30 cellular contexts compared by ENCODE assay signal in genomic region chr6:95548188-95548837, GRCh38. TPM values are rescaled to one million over a fixed set of nuclear protein-coding genes. Genes with fewer than 3 reads are reported as not detected.
A peak's percentile ranks its signal among the peaks of the same experiment; 100 is the strongest.
DNase-seq lines count a peak whose midpoint lies in the region; ATAC-seq, FAIRE-seq and TF ChIP-seq lines count a peak whose summit lies in the region.
"Had no signal": no experiment of that assay in that cellular context is flagged by ENCODE, and none has a peak within 500 bp of the region (broad histone marks: within the 10 kb centered on the region; RNA-seq: fewer than 3 reads in every experiment).

No MANE protein-coding gene starts in this region.

- ATAC-seq in HCT116 (peak; percentile 40; the same call in 1 of the 2 replicates), RWPE2 (ENCODE audit: low read depth) (0 out of 3 replicates have a peak, but pooled peaks have one; percentile 23), pancreas (no peak)
- ATAC-seq: activated CD4-positive, CD25-positive, alpha-beta regulatory T cell treated with anti-CD3 and anti-CD28 coated beads, Interleukin-2, amount 50 U/mL, for 24 hours; activated CD8-positive, alpha-beta memory T cell treated with anti-CD3 and anti-CD28 coated beads, Interleukin-2, amount 10 ng/mL, durations not matched to agents 7 days and 5 days; activated T-cell treated with anti-CD3 and anti-CD28 coated beads, Interleukin-2, amount 50 U/mL, for 4 hours had no signal

- intact Hi-C loops in HCT116 (cut with micrococcal nuclease) (no loop called here), pancreas (cut with DNase I) (no loop called here)

- H4K20me1 ChIP-seq in HCT116 (ENCODE audit: insufficient read depth) (no peaks in the 10 kb centered on the region), neural cell (ENCODE audit: insufficient read depth) (no peaks in the 10 kb centered on the region)

- BruUV-seq in HCT116 (replicated peaks; lab: Mats Ljungman, UMichigan) = no TSS peak

- DNase-seq in GM12892 (ENCODE audit: insufficient read length) (no peak), HCT116 (ENCODE audit: low read depth, low spot score) (no peak), RWPE2 (ENCODE audit: low spot score) (no peak), pancreas (no peak), NCI-H2196 treated with DMSO at 0.1 percent for 48 hours (lab: John Stamatoyannopoulos, UW; ENCODE audit: unreplicated experiment) (no peak), GM13977 (ENCODE audit: low spot score) (no peak)
- DNase-seq: activated CD4-positive, alpha-beta T cell treated with anti-CD3 and anti-CD28 coated beads, Interleukin-2, amount 50 U/mL, for 4 hours; activated CD8-positive, alpha-beta memory T cell treated with anti-CD3 and anti-CD28 coated beads, Interleukin-2, amount 10 ng/mL, durations not matched to agents 7 days and 5 days; activated gamma-delta T cell treated with Interleukin-2 at 50 U/mL for 16 hours; activated naive CD8-positive, alpha-beta T cell treated with anti-CD3 and anti-CD28 coated beads, Interleukin-2, amount 10 ng/mL, durations not matched to agents 7 days and 5 days; activated T-cell treated with anti-CD3 and anti-CD28 coated beads, Interleukin-2, amount 50 U/mL, for 4 hours; C1 segment of cervical spinal cord; COR-L47; GM23248; HFFc6; hippocampal formation; KBM-7; NCI-H1092; NCI-H187; NCI-H2227 treated with DMSO at 0.1 percent for 48 hours; ovary; stomach; tibial artery had no signal

- H3K4me1 ChIP-seq in HCT116 (ENCODE audit: control insufficient read depth in 1 of 2, insufficient read depth in 2 of 2, low read length in 2 of 2) (no peaks in the 10 kb centered on the region), RWPE2 (ENCODE audit: insufficient read depth, poor library complexity, severe bottlenecking) (no peaks in the 10 kb centered on the region), pancreas (no peaks in the 10 kb centered on the region)
- H3K4me1 ChIP-seq: ascending aorta, stomach had no signal

- peak; percentile 5 for FAIRE-seq in GM12892 (lab: Jason Lieb, UNC)
- no peak for FAIRE-seq in pancreas (lab: Jason Lieb, UNC)
- FAIRE-seq: colon, HTR-8/SVneo had no signal

- no peaks in the 10 kb centered on the region for H3F3A ChIP-seq in neural cell (ENCODE audit: insufficient read depth, low read length, poor library complexity, severe bottlenecking)

- H3K36me3 ChIP-seq in HCT116 (ENCODE audit: control insufficient read depth in 1 of 2, insufficient read depth in 2 of 2, low read length in 2 of 2) (no peaks in the 10 kb centered on the region), RWPE2 (ENCODE audit: low read depth) (no peaks in the 10 kb centered on the region), neural cell (ENCODE audit: insufficient read depth, low read length) (no peaks in the 10 kb centered on the region), pancreas (no peaks in the 10 kb centered on the region)
- H3K36me3 ChIP-seq: ascending aorta, ovary, stomach, tibial artery had no signal

- H3K27me3 ChIP-seq in HCT116 (ENCODE audit: insufficient read depth, low read length) (no peaks in the 10 kb centered on the region), RWPE2 (ENCODE audit: insufficient read depth, poor library complexity, severe bottlenecking) (no peaks in the 10 kb centered on the region), neural cell (ENCODE audit: insufficient read depth, low read depth, low read length) (no peaks in the 10 kb centered on the region), pancreas (no peaks in the 10 kb centered on the region)
- H3K27me3 ChIP-seq: ascending aorta, ovary, stomach, tibial artery had no signal

- CTCF ChIA-PET in HCT116 (lab: Charles Lee) = no interaction called here

- H3K9me3 ChIP-seq in HCT116 (ENCODE audit: control insufficient read depth in 1 of 2, insufficient read depth in 1 of 2, low read depth in 1 of 2, low read length in 2 of 2) (no peaks in the 10 kb centered on the region), RWPE2 (ENCODE audit: severe bottlenecking) (no peaks in the 10 kb centered on the region), neural cell (ENCODE audit: low read length) (no peaks in the 10 kb centered on the region), pancreas (no peaks in the 10 kb centered on the region)
- H3K9me3 ChIP-seq: ascending aorta, ovary, stomach, tibial artery had no signal

- in situ Hi-C loops in GM13977 (cut with MboI; ENCODE audit: low pct_unique_long_range_greater_than_20kb, low sequenced_read_pairs, unreplicated experiment) = no loop called here

- H3K9ac ChIP-seq in HCT116 (ENCODE audit: low read length) (no peak overlapping the region), neural cell (ENCODE audit: low read length) (no peak overlapping the region)
- H3K9ac ChIP-seq: GM23248 had no signal

- TF ChIP-seq CTCF in HCT116 (IDR thresholded peaks at IDR 0.05 in 2 of 3, conservative IDR thresholded peaks at IDR 0.05 in 1 of 3; ENCODE audit: borderline replicate concordance in 1 of 3, insufficient read depth in 1 of 3, low read depth in 2 of 3, low read length in 2 of 3) (no peak), RWPE2 (IDR thresholded peaks at IDR 0.05; ENCODE audit: poor library complexity, severe bottlenecking) (no peak), neural cell (IDR thresholded peaks at IDR 0.05; ENCODE audit: poor library complexity, severe bottlenecking) (no peak), pancreas (IDR thresholded peaks at IDR 0.05) (no peak), GM13977 (IDR thresholded peaks at IDR 0.05; ENCODE audit: extremely low read depth, insufficient read depth, missing control alignments) (no peak)

- TF ChIP-seq RAD21 in HCT116 (IDR thresholded peaks at IDR 0.05; ENCODE audit: low read depth) (no peak), neural cell (conservative IDR thresholded peaks at IDR 0.05) (peak; percentile 9)

- H3K4me2 ChIP-seq in HCT116 (ENCODE audit: low read length) = no peak overlapping the region
- H3K4me2 ChIP-seq in neural cell (ENCODE audit: low read length) = no peak overlapping the region
- H3K4me2 ChIP-seq: smooth muscle cell had no signal

- POLR2A ChIA-PET in HCT116 (lab: Charles Lee) = no interaction called here

- WGBS in pancreas, 2 donors = 87 to 89% methylated on average over 4 of the region's 4 CpGs

- RAD21 ChIA-PET in HCT116 (lab: Charles Lee; ENCODE audit: low non-redundant PET in 1 of 2, low total read pairs in 2 of 2, uncharacterized antibody in 2 of 2, unreplicated experiment in 2 of 2) = no interaction called here

- no peak overlapping the region for H3K27ac ChIP-seq in HCT116 (ENCODE audit: low read depth, low read length)
- H3K27ac ChIP-seq in RWPE2 (ENCODE audit: poor library complexity, severe bottlenecking) = no peak overlapping the region
- no peak overlapping the region for H3K27ac ChIP-seq in neural cell (ENCODE audit: low read length)
- H3K27ac ChIP-seq in pancreas = no peak overlapping the region
- H3K27ac ChIP-seq: ascending aorta, GM23248, ovary, SK-N-MC, stomach, tibial artery had no signal

- peak; percentile 93 for TF ChIP-seq EP300 in neural cell (conservative IDR thresholded peaks at IDR 0.05; ENCODE audit: poor library complexity, severe bottlenecking)

- no peaks in the 10 kb centered on the region for H3K79me2 ChIP-seq in HCT116 (ENCODE audit: insufficient read depth, low read length)
- no peaks in the 10 kb centered on the region for H3K79me2 ChIP-seq in neural cell (replicated peaks; ENCODE audit: insufficient read depth, low read length)

- H2AFZ ChIP-seq in HCT116 (ENCODE audit: low read depth, low read length, poor library complexity, severe bottlenecking) (no peak overlapping the region), neural cell (ENCODE audit: low read depth, low read length) (no peak overlapping the region)
- H2AFZ ChIP-seq: GM23248 had no signal

- H3K4me3 ChIP-seq in HCT116 (replicated peaks in 1 of 2; ENCODE audit: low read depth in 1 of 2, low read length in 2 of 2) (no peak overlapping the region), RWPE2 (ENCODE audit: severe bottlenecking) (no peak overlapping the region), neural cell (ENCODE audit: low read length) (no peak overlapping the region), pancreas (no peak overlapping the region)
- H3K4me3 ChIP-seq: ascending aorta, GM23248, ovary, SK-N-MC, smooth muscle cell, stomach, tibial artery had no signal

- TF ChIP-seq POLR2A in GM12892 (IDR thresholded peaks at IDR 0.05; ENCODE audit: low read depth, low read length) (no peak), HCT116 (IDR thresholded peaks at IDR 0.05; ENCODE audit: borderline replicate concordance, extremely low read depth, insufficient read depth, insufficient read length) (no peak)

- H3K9me2 ChIP-seq in HCT116 (ENCODE audit: insufficient read depth) (no peaks in the 10 kb centered on the region), neural cell (ENCODE audit: insufficient read depth, low read length) (no peaks in the 10 kb centered on the region)

TF ChIP-seq in HCT116, 20 proteins besides CTCF, POLR2A, EP300 and RAD21:
- TF ChIP-seq JUND (IDR thresholded peaks at IDR 0.05) = no peak
- TF ChIP-seq ATF3 (IDR thresholded peaks at IDR 0.05) = no peak
TF ChIP-seq in HCT116: peak in this region for 0.

TF ChIP-seq in neural cell, 6 proteins besides CTCF, POLR2A, EP300 and RAD21 (continues in another document):
- TF ChIP-seq REST (IDR thresholded peaks at IDR 0.05; ENCODE audit: borderline replicate concordance) = peak; percentile 70

RNA-seq across cellular contexts. Expression of gene MANEA, which starts 29.0 kb away (rescaled TPM):
- 14.2 TPM for polyA plus RNA-seq in GM12892 (2012; ENCODE audit: missing spikeins)
- 13.9 TPM for total RNA-seq in HCT116 (2021; ENCODE audit: unreplicated experiment)
- 1.8 and 2.0 TPM in 2 replicates for polyA plus RNA-seq in HCT116 (2012)
- polyA plus RNA-seq in neural cell = 5.2 and 7.9 TPM in 2 replicates
- 17.3 and 17.8 TPM in 2 replicates for polyA minus RNA-seq in neural cell
- 1 to 10 TPM; 4.0 to 7.5 (median 4.5) TPM for total RNA-seq in pancreas
- polyA plus RNA-seq in pancreas = 1 to 10 TPM in 1 of 2 donors, under 1 TPM in 1; 0.95 to 3.2 TPM

Comparison
In these comparisons a context has a peak if more than half of its experiments do, and no peak if none do; other contexts are left out.
1. ATAC-seq: peak in HCT116 (single experiment) and RWPE2 (single experiment); none in pancreas (0 of 4).